In the genomic region with DNA sequence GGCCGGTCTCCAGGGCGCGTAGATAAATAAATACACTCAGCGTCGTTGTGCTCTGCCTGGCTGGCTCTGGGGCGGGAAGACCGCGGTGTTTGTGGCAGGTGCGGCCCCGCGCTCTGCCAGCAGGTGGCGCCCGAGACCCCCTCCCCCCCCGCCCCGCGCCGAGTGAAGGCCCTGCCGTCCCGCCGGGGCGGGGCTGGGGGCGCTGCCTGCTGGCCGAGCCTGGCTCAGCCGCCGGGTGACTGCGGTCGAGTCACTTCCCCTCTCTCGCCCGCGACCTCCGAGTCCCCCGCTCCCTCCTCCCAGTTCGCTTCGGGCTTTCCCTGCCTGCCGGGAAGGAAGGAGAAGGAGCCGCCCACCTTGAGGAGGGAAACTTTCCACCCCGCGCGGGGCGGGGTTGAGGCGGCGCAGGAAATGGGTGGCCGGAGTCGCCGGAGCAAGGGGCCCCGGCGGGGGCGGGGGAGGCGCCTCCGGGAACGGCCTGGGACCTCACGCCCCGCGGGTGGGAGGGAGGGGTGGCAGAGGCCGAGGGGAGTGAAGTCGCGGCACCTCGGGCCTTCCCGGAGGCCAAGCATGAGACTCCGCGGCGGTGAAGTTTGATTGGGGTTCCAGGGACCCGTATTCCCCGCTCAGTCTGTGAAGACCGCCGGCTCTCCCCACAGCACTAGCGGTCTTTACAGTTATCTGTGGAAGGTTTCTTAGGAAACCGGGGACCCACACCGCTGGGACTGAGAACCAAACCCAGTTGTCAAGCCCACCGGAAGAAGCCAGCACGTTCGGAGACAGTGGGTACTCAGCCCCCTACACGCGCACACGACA, we compare ENCODE assay signal across 1 cellular context.
TF ChIP-seq lines count a peak whose summit lies in the region.

No MANE protein-coding gene starts in this region.

TF ChIP-seq in HepG2, 621 proteins besides CTCF, POLR2A, EP300 and RAD21 (continued from another document and continues in another):
- TF ChIP-seq, protein P1, sequence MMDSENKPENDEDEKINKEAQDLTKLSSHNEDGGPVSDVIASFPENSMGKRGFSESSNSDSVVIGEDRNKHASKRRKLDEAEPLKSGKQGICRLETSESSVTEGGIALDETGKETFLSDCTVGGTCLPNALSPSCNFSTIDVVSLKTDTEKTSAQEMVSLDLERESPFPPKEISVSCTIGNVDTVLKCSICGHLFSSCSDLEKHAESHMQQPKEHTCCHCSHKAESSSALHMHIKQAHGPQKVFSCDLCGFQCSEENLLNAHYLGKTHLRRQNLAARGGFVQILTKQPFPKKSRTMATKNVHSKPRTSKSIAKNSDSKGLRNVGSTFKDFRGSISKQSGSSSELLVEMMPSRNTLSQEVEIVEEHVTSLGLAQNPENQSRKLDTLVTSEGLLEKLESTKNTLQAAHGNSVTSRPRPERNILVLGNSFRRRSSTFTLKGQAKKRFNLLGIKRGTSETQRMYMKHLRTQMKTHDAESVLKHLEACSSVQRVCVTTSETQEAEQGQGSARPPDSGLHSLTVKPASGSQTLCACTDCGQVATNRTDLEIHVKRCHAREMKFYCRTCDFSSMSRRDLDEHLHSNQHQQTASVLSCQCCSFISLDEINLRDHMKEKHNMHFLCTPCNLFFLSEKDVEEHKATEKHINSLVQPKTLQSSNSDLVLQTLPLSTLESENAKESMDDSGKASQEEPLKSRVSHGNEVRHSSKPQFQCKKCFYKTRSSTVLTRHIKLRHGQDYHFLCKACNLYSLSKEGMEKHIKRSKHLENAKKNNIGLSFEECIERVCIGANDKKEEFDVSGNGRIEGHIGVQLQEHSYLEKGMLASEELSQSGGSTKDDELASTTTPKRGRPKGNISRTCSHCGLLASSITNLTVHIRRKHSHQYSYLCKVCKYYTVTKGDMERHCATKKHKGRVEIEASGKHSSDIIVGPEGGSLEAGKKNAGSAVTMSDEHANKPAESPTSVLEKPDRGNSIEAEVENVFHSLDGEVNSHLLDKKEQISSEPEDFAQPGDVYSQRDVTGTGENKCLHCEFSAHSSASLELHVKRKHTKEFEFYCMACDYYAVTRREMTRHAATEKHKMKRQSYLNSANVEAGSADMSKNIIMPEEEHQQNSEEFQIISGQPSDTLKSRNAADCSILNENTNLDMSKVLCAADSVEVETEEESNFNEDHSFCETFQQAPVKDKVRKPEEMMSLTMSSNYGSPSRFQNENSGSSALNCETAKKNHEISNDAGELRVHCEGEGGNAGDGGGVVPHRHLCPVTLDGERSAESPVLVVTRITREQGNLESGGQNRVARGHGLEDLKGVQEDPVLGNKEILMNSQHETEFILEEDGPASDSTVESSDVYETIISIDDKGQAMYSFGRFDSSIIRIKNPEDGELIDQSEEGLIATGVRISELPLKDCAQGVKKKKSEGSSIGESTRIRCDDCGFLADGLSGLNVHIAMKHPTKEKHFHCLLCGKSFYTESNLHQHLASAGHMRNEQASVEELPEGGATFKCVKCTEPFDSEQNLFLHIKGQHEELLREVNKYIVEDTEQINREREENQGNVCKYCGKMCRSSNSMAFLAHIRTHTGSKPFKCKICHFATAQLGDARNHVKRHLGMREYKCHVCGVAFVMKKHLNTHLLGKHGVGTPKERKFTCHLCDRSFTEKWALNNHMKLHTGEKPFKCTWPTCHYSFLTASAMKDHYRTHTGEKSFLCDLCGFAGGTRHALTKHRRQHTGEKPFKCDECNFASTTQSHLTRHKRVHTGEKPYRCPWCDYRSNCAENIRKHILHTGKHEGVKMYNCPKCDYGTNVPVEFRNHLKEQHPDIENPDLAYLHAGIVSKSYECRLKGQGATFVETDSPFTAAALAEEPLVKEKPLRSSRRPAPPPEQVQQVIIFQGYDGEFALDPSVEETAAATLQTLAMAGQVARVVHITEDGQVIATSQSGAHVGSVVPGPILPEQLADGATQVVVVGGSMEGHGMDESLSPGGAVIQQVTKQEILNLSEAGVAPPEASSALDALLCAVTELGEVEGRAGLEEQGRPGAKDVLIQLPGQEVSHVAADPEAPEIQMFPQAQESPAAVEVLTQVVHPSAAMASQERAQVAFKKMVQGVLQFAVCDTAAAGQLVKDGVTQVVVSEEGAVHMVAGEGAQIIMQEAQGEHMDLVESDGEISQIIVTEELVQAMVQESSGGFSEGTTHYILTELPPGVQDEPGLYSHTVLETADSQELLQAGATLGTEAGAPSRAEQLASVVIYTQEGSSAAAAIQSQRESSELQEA (CRISPR knock-in tag; IDR thresholded peaks at IDR 0.05; ENCODE audit: not compliant biosample characterization), result no peak
- TF ChIP-seq MAFK (conservative IDR thresholded peaks at IDR 0.05 in 1 of 2, IDR thresholded peaks at IDR 0.05 in 1 of 2; ENCODE audit: low read length in 2 of 2) (no peak), GABPB1 (CRISPR knock-in tag; IDR thresholded peaks at IDR 0.05) (peak; percentile 68), ZNF549 (CRISPR knock-in tag; IDR thresholded peaks at IDR 0.05) (no peak), ZNF34 (CRISPR knock-in tag; IDR thresholded peaks at IDR 0.05; ENCODE audit: borderline replicate concordance) (no peak), ZNF678 (CRISPR knock-in tag; IDR thresholded peaks at IDR 0.05) (no peak), BCL6 (CRISPR knock-in tag; IDR thresholded peaks at IDR 0.05) (no peak), KDM5B (CRISPR knock-in tag; IDR thresholded peaks at IDR 0.05; ENCODE audit: borderline replicate concordance) (peak; percentile 62; the same call in 1 of the 2 replicates), SP4 (CRISPR knock-in tag; IDR thresholded peaks at IDR 0.05) (peak; percentile 64; the same call in 1 of the 2 replicates), RFX1 (IDR thresholded peaks at IDR 0.05) (no peak), MBD4 (IDR thresholded peaks at IDR 0.05; ENCODE audit: borderline replicate concordance, low read length) (no peak), ZFP37 (CRISPR knock-in tag; IDR thresholded peaks at IDR 0.05; ENCODE audit: borderline replicate concordance) (no peak), ZFP41 (CRISPR knock-in tag; IDR thresholded peaks at IDR 0.05; ENCODE audit: borderline replicate concordance) (no peak), FOXA3 (CRISPR knock-in tag; IDR thresholded peaks at IDR 0.05) (no peak), ZNF7 (CRISPR knock-in tag; IDR thresholded peaks at IDR 0.05) (no peak), ESRRA (CRISPR knock-in tag; IDR thresholded peaks at IDR 0.05; ENCODE audit: low read depth) (no peak), POLR2AphosphoS5 (IDR thresholded peaks at IDR 0.05; ENCODE audit: low read depth, low read length) (no peak), ZNF20 (CRISPR knock-in tag; IDR thresholded peaks at IDR 0.05) (no peak), PHF8 (CRISPR knock-in tag; IDR thresholded peaks at IDR 0.05) (peak; percentile 55), ZNF501 (CRISPR knock-in tag; IDR thresholded peaks at IDR 0.05) (no peak), CBFB (CRISPR knock-in tag; IDR thresholded peaks at IDR 0.05) (no peak), ERF (CRISPR knock-in tag; IDR thresholded peaks at IDR 0.05) (no peak), SMAD3 (CRISPR knock-in tag; IDR thresholded peaks at IDR 0.05) (no peak), MAF1 (CRISPR knock-in tag; IDR thresholded peaks at IDR 0.05; ENCODE audit: borderline replicate concordance) (no peak), ZNF550 (CRISPR knock-in tag; IDR thresholded peaks at IDR 0.05; ENCODE audit: borderline replicate concordance) (no peak), CHD4 (IDR thresholded peaks at IDR 0.05; ENCODE audit: borderline replicate concordance, low read length) (no peak), ZNF234 (CRISPR knock-in tag; conservative IDR thresholded peaks at IDR 0.05) (no peak), ZNF296 (CRISPR knock-in tag; conservative IDR thresholded peaks at IDR 0.05) (no peak), GTF3A (CRISPR knock-in tag; conservative IDR thresholded peaks at IDR 0.05) (no peak), TBX2 (CRISPR knock-in tag; IDR thresholded peaks at IDR 0.05; ENCODE audit: borderline replicate concordance) (peak; percentile 54; the same call in 1 of the 2 replicates)
- TF ChIP-seq, protein P2, sequence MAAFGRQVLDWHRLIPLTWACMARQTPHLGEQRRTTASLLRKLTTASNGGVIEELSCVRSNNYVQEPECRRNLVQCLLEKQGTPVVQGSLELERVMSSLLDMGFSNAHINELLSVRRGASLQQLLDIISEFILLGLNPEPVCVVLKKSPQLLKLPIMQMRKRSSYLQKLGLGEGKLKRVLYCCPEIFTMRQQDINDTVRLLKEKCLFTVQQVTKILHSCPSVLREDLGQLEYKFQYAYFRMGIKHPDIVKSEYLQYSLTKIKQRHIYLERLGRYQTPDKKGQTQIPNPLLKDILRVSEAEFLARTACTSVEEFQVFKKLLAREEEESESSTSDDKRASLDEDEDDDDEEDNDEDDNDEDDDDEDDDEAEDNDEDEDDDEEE (CRISPR knock-in tag; IDR thresholded peaks at IDR 0.05), result no peak
- TF ChIP-seq, protein P3, sequence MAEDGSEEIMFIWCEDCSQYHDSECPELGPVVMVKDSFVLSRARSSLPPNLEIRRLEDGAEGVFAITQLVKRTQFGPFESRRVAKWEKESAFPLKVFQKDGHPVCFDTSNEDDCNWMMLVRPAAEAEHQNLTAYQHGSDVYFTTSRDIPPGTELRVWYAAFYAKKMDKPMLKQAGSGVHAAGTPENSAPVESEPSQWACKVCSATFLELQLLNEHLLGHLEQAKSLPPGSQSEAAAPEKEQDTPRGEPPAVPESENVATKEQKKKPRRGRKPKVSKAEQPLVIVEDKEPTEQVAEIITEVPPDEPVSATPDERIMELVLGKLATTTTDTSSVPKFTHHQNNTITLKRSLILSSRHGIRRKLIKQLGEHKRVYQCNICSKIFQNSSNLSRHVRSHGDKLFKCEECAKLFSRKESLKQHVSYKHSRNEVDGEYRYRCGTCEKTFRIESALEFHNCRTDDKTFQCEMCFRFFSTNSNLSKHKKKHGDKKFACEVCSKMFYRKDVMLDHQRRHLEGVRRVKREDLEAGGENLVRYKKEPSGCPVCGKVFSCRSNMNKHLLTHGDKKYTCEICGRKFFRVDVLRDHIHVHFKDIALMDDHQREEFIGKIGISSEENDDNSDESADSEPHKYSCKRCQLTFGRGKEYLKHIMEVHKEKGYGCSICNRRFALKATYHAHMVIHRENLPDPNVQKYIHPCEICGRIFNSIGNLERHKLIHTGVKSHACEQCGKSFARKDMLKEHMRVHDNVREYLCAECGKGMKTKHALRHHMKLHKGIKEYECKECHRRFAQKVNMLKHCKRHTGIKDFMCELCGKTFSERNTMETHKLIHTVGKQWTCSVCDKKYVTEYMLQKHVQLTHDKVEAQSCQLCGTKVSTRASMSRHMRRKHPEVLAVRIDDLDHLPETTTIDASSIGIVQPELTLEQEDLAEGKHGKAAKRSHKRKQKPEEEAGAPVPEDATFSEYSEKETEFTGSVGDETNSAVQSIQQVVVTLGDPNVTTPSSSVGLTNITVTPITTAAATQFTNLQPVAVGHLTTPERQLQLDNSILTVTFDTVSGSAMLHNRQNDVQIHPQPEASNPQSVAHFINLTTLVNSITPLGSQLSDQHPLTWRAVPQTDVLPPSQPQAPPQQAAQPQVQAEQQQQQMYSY (CRISPR knock-in tag; IDR thresholded peaks at IDR 0.05), result no peak
- TF ChIP-seq, protein P4, sequence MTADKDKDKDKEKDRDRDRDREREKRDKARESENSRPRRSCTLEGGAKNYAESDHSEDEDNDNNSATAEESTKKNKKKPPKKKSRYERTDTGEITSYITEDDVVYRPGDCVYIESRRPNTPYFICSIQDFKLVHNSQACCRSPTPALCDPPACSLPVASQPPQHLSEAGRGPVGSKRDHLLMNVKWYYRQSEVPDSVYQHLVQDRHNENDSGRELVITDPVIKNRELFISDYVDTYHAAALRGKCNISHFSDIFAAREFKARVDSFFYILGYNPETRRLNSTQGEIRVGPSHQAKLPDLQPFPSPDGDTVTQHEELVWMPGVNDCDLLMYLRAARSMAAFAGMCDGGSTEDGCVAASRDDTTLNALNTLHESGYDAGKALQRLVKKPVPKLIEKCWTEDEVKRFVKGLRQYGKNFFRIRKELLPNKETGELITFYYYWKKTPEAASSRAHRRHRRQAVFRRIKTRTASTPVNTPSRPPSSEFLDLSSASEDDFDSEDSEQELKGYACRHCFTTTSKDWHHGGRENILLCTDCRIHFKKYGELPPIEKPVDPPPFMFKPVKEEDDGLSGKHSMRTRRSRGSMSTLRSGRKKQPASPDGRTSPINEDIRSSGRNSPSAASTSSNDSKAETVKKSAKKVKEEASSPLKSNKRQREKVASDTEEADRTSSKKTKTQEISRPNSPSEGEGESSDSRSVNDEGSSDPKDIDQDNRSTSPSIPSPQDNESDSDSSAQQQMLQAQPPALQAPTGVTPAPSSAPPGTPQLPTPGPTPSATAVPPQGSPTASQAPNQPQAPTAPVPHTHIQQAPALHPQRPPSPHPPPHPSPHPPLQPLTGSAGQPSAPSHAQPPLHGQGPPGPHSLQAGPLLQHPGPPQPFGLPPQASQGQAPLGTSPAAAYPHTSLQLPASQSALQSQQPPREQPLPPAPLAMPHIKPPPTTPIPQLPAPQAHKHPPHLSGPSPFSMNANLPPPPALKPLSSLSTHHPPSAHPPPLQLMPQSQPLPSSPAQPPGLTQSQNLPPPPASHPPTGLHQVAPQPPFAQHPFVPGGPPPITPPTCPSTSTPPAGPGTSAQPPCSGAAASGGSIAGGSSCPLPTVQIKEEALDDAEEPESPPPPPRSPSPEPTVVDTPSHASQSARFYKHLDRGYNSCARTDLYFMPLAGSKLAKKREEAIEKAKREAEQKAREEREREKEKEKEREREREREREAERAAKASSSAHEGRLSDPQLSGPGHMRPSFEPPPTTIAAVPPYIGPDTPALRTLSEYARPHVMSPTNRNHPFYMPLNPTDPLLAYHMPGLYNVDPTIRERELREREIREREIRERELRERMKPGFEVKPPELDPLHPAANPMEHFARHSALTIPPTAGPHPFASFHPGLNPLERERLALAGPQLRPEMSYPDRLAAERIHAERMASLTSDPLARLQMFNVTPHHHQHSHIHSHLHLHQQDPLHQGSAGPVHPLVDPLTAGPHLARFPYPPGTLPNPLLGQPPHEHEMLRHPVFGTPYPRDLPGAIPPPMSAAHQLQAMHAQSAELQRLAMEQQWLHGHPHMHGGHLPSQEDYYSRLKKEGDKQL (CRISPR knock-in tag; IDR thresholded peaks at IDR 0.05; ENCODE audit: low read depth), result no peak
- TF ChIP-seq, protein P5, sequence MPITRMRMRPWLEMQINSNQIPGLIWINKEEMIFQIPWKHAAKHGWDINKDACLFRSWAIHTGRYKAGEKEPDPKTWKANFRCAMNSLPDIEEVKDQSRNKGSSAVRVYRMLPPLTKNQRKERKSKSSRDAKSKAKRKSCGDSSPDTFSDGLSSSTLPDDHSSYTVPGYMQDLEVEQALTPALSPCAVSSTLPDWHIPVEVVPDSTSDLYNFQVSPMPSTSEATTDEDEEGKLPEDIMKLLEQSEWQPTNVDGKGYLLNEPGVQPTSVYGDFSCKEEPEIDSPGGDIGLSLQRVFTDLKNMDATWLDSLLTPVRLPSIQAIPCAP (CRISPR knock-in tag; IDR thresholded peaks at IDR 0.05; ENCODE audit: low read depth), result no peak
- TF ChIP-seq, protein P6, sequence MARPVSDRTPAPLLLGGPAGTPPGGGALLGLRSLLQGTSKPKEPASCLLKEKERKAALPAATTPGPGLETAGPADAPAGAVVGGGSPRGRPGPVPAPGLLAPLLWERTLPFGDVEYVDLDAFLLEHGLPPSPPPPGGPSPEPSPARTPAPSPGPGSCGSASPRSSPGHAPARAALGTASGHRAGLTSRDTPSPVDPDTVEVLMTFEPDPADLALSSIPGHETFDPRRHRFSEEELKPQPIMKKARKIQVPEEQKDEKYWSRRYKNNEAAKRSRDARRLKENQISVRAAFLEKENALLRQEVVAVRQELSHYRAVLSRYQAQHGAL (CRISPR knock-in tag; IDR thresholded peaks at IDR 0.05; ENCODE audit: not compliant biosample characterization), result no peak
- TF ChIP-seq, protein P7, sequence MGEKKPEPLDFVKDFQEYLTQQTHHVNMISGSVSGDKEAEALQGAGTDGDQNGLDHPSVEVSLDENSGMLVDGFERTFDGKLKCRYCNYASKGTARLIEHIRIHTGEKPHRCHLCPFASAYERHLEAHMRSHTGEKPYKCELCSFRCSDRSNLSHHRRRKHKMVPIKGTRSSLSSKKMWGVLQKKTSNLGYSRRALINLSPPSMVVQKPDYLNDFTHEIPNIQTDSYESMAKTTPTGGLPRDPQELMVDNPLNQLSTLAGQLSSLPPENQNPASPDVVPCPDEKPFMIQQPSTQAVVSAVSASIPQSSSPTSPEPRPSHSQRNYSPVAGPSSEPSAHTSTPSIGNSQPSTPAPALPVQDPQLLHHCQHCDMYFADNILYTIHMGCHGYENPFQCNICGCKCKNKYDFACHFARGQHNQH (CRISPR knock-in tag; IDR thresholded peaks at IDR 0.05), result peak; percentile 69; the same call in 1 of the 2 replicates
